Comparison of ENCODE assay signal across 8 cellular contexts in the genomic region with DNA sequence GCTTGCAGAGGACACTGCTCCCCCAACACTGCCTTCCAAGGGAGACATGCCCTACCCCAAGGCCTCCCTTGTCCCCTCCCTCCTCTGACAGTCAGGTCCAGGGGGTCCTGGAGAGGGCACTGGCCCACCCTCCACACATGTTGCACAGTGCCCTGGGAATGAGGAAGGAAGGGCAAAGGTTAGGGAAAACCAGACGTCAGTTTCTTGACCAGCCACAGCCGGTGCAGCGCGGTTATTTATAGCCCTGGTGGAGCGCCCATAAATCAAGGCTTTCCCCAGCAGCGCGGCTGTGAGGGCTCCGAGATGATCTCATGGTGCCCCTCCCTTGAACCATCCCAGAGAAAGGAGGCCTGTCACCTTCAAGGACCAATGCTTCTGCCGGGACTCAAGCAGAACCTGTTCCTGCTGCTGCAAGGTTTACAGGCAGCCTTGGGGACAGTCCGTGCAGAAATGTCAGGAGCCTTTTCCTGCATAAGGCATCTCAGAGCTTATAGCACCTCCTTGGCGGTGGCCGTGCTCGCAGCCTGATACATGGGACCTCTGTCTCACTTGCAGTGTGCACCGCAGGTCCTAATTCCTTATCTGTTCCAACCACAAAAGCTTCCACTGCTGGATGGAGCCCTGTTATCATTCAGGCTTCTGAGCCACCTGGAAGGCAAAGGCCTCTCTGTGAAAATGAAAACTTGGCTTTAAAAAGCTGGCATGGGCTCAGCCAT.
A peak's percentile ranks its signal among the peaks of the same experiment; 100 is the strongest.
DNase-seq lines count a peak whose midpoint lies in the region; ATAC-seq, FAIRE-seq and TF ChIP-seq lines count a peak whose summit lies in the region.

No MANE protein-coding gene starts in this region.

- intact Hi-C loops in adrenal gland (cut with DNase I): no loop called here

- no peak overlapping the region for H3K4me3 ChIP-seq in adrenal gland
- no peak overlapping the region for H3K4me3 ChIP-seq in small intestine (ENCODE audit: low read depth in 1 of 2, low read length in 2 of 2)

- no peak for FAIRE-seq in small intestine (lab: Jason Lieb, UNC)

- no peak for ATAC-seq in GM18907 (IDR thresholded peaks at IDR 0.05; ENCODE audit: unreplicated experiment)

- H3K9me3 ChIP-seq in adrenal gland (replicated peaks in 1 of 3) (no peaks in the 10 kb centered on the region), small intestine (ENCODE audit: control insufficient read depth, low read depth) (no peaks in the 10 kb centered on the region)

- H3K27ac ChIP-seq in adrenal gland (peak overlapping the region in 4 of 5 donors; percentile 43 to 80 (median 64)), small intestine (ENCODE audit: low read depth in 1 of 2, low read length in 1 of 2) (no peak overlapping the region)

- no peaks in the 10 kb centered on the region for H3K36me3 ChIP-seq in adrenal gland (replicated peaks in 1 of 2)
- no peaks in the 10 kb centered on the region for H3K36me3 ChIP-seq in small intestine (ENCODE audit: control insufficient read depth in 2 of 2, insufficient read depth in 2 of 2, low read length in 2 of 2)

- WGBS in adrenal gland, 4 donors: 8 to 31% (median 10%) methylated on average over 6 to 14 of the region's 14 CpGs
- 9 to 27% (median 21%) methylated on average over 14 of the region's 14 CpGs for WGBS in small intestine, 3 donors

- TF ChIP-seq CTCF in adrenal gland (IDR thresholded peaks at IDR 0.05): no peak

- H3K27me3 ChIP-seq in adrenal gland (no peaks in the 10 kb centered on the region), small intestine (ENCODE audit: control insufficient read depth in 2 of 2, insufficient read depth in 2 of 2, low read length in 2 of 2) (no peaks in the 10 kb centered on the region)

- H3K4me1 ChIP-seq in adrenal gland (replicated peaks in 1 of 2): peaks cover 19 to 24% of the 10 kb centered on the region in 2 donors
- H3K4me1 ChIP-seq in small intestine (ENCODE audit: control insufficient read depth in 2 of 2, insufficient read depth in 1 of 2, low read depth in 1 of 2, low read length in 1 of 2): no peaks in the 10 kb centered on the region

- peak in 1 of 2 donors; percentile 53 for TF ChIP-seq POLR2A in adrenal gland (IDR thresholded peaks at IDR 0.05)

- DNase-seq in HuH-7.5 (ENCODE audit: low spot score) (peak; percentile 70), adrenal gland (peak; percentile 79 to 95 (median 90)), hippocampal formation (lab: John Stamatoyannopoulos, UW) (peak; percentile 38 to 55), small intestine (peak; percentile 75), NCI-H1048 (lab: John Stamatoyannopoulos, UW) (no peak), H4 (ENCODE audit: low spot score) (no peak)
- DNase-seq in activated CD8-positive, alpha-beta memory T cell treated with anti-CD3 and anti-CD28 coated beads for 24 hours: no peak

Comparison
In these comparisons a context has a peak if more than half of its experiments do, and no peak if none do; other contexts are left out.
1. DNase-seq: peak in HuH-7.5 (single experiment), adrenal gland (7 of 7), hippocampal formation (2 of 2) and small intestine (single experiment); none in NCI-H1048 (single experiment), activated CD8-positive, alpha-beta memory T cell treated with anti-CD3 and anti-CD28 coated beads for 24 hours (single experiment) and H4 (single experiment).
2. H3K27ac ChIP-seq: peak in adrenal gland (4 of 5); none in small intestine (0 of 2).